Comparison of ENCODE assay signal across 9 cellular contexts in genomic region chr2:234980476-234981187, GRCh38. TPM values are rescaled to one million over a fixed set of nuclear protein-coding genes. Genes with fewer than 3 reads are reported as not detected.
A peak's percentile ranks its signal among the peaks of the same experiment; 100 is the strongest.
DNase-seq lines count a peak whose midpoint lies in the region; ATAC-seq and TF ChIP-seq lines count a peak whose summit lies in the region.
"Had no signal": no experiment of that assay in that cellular context is flagged by ENCODE, and none has a peak within 500 bp of the region (broad histone marks: within the 10 kb centered on the region; RNA-seq: fewer than 3 reads in every experiment).

No MANE protein-coding gene starts in this region.

- ATAC-seq in Right ventricle myocardium inferior: no peak
- ATAC-seq in mucosa of descending colon: peak; percentile 48
- ATAC-seq: activated CD4-positive, alpha-beta T cell treated with anti-CD3 and anti-CD28 coated beads for 36 hours had no signal

- intact Hi-C loops in Right ventricle myocardium inferior (cut with DNase I) (no loop called here), mucosa of descending colon (cut with DNase I, micrococcal nuclease) (no loop called here)
- intact Hi-C loops in dendritic cell treated with granulocyte-macrophage colony-stimulating factor and Interleukin-4, amounts not matched to agents 40 ng/mL and 50 ng/mL, for 4 days (cut with micrococcal nuclease): no loop called here

- H3K9me3 ChIP-seq in cardiac muscle cell (ENCODE audit: low read depth): no peaks in the 10 kb centered on the region
- H3K9me3 ChIP-seq in mucosa of descending colon: no peaks in the 10 kb centered on the region

- H3K27ac Mint-ChIP-seq in dendritic cell treated with granulocyte-macrophage colony-stimulating factor and Interleukin-4, amounts not matched to agents 40 ng/mL and 50 ng/mL, for 4 days: peak overlapping the region; percentile 25
- H3K27ac Mint-ChIP-seq: activated CD4-positive, alpha-beta T cell treated with anti-CD3 and anti-CD28 coated beads for 36 hours had no signal

- H3K9me3 Mint-ChIP-seq in dendritic cell treated with granulocyte-macrophage colony-stimulating factor and Interleukin-4, amounts not matched to agents 40 ng/mL and 50 ng/mL, for 4 days: no peaks in the 10 kb centered on the region

- H3K27me3 Mint-ChIP-seq in dendritic cell treated with granulocyte-macrophage colony-stimulating factor and Interleukin-4, amounts not matched to agents 40 ng/mL and 50 ng/mL, for 4 days: peaks cover 54% of the 10 kb centered on the region
- H3K27me3 Mint-ChIP-seq: activated CD4-positive, alpha-beta T cell treated with anti-CD3 and anti-CD28 coated beads for 36 hours had no signal

- peaks cover 47% of the 10 kb centered on the region for H3K4me1 ChIP-seq in cardiac muscle cell (ENCODE audit: low read depth)
- peaks cover 56% of the 10 kb centered on the region for H3K4me1 ChIP-seq in mucosa of descending colon (ENCODE audit: low read depth)

- H3K36me3 ChIP-seq in cardiac muscle cell (no peaks in the 10 kb centered on the region), mucosa of descending colon (ENCODE audit: low read depth) (no peaks in the 10 kb centered on the region)

- H3K4me1 Mint-ChIP-seq in dendritic cell treated with granulocyte-macrophage colony-stimulating factor and Interleukin-4, amounts not matched to agents 40 ng/mL and 50 ng/mL, for 4 days (ENCODE audit: low read depth): peaks cover 38% of the 10 kb centered on the region
- H3K4me1 Mint-ChIP-seq: activated CD4-positive, alpha-beta T cell treated with anti-CD3 and anti-CD28 coated beads for 36 hours had no signal

- H3K27me3 ChIP-seq in cardiac muscle cell: no peaks in the 10 kb centered on the region

- no peaks in the 10 kb centered on the region for H3K36me3 Mint-ChIP-seq in dendritic cell treated with granulocyte-macrophage colony-stimulating factor and Interleukin-4, amounts not matched to agents 40 ng/mL and 50 ng/mL, for 4 days (ENCODE audit: low read depth)

- H3K27ac ChIP-seq in cardiac muscle cell: peak overlapping the region; percentile 98

- DNase-seq in cardiac muscle cell (ENCODE audit: low read depth in 1 of 2, low spot score in 1 of 2) (peak in 1 of 2 donors; percentile 68), Right ventricle myocardium inferior (ENCODE audit: missing footprints) (no peak), mucosa of descending colon (peak in 2 of 3 donors; percentile 54 to 60), 8988T (no peak), NOMO-1 (lab: John Stamatoyannopoulos, UW; ENCODE audit: unreplicated experiment in 2 of 2) (no peak)
- no peak for DNase-seq in activated CD4-positive, alpha-beta T cell treated with anti-CD3 and anti-CD28 coated beads, Interleukin-2, amount 50 U/mL, for 1 hour
- no peak for DNase-seq in activated CD4-positive, alpha-beta T cell treated with anti-CD3 and anti-CD28 coated beads for 1 hour
- DNase-seq: activated CD4-positive, alpha-beta T cell treated with anti-CD3 and anti-CD28 coated beads for 36 hours had no signal

- TF ChIP-seq CTCF in cardiac muscle cell (IDR thresholded peaks at IDR 0.05; ENCODE audit: low read depth, low read length): no peak
- no peak for TF ChIP-seq CTCF in mucosa of descending colon (IDR thresholded peaks at IDR 0.05)

- H3K4me3 ChIP-seq in cardiac muscle cell (no peak overlapping the region), mucosa of descending colon (no peak overlapping the region)

- no peak overlapping the region for H3K4me3 Mint-ChIP-seq in dendritic cell treated with granulocyte-macrophage colony-stimulating factor and Interleukin-4, amounts not matched to agents 40 ng/mL and 50 ng/mL, for 4 days
- H3K4me3 Mint-ChIP-seq: activated CD4-positive, alpha-beta T cell treated with anti-CD3 and anti-CD28 coated beads for 36 hours had no signal

RNA-seq across cellular contexts. Expression of gene SH3BP4, which starts 28.8 kb away (rescaled TPM):
- total RNA-seq in cardiac muscle cell (55.0 and 71.3 TPM in 2 replicates), Right ventricle myocardium inferior (9.3 TPM), mucosa of descending colon (10 to 100 TPM; 18.0 to 30.4 (median 29.6) TPM)
- polyA plus RNA-seq in cardiac muscle cell: 35.8 and 48.5 TPM in 2 replicates

Comparison
In these comparisons a context has a peak if more than half of its experiments do, and no peak if none do; other contexts are left out.
1. DNase-seq: peak in mucosa of descending colon (2 of 3); none in Right ventricle myocardium inferior (single experiment), 8988T (single experiment), activated CD4-positive, alpha-beta T cell treated with anti-CD3 and anti-CD28 coated beads, Interleukin-2, amount 50 U/mL, for 1 hour (single experiment), activated CD4-positive, alpha-beta T cell treated with anti-CD3 and anti-CD28 coated beads for 1 hour (single experiment) and NOMO-1 (0 of 2).